ENCODE assay signal across 8 cellular contexts in the genomic region with DNA sequence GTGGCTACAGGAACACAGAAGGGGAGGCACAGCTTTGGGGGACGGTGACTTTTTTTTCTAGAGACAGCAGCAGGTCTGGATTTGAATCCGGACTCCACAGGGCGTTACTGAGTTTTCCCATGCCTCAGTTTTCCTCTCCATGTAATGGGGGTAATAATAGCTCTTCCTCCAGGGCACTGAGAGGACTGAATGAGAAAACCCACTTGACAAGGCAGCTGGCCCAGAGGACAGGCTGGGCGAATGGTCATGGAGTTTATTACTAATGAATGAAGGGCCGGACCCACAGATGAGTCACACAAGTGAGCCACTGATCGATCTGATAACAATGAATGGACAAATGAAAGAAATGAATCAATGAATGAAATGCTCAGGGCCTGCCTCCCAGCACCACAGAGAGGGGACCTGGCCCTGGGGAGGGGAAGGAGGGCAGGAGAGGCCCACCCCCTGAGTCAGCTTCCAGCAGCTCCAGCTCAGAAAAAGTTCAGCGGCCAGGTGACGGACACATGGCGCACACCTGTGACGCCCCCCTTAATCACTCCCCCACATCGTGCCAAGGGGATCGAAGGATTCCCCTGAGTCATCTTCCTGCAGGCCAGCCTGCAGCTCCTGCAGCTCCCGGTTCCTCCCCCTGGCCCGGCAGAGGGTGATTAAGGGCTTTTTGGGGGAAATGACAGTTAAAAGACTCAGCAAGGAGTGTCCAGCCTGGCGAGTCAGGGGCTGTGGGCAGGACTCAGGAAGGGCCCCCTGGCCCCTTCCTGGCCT. TPM values are rescaled to one million over a fixed set of nuclear protein-coding genes. Genes with fewer than 3 reads are reported as not detected.
A peak's percentile ranks its signal among the peaks of the same experiment; 100 is the strongest.
DNase-seq lines count a peak whose midpoint lies in the region; ATAC-seq lines count a peak whose summit lies in the region.

No MANE protein-coding gene starts in this region.

- DNase-seq in ELR (ENCODE audit: low read depth) (peak; percentile 98), LoVo (ENCODE audit: low spot score) (peak; percentile 12), astrocyte of the hippocampus (ENCODE audit: low read depth, low spot score) (peak; percentile 60), mucosa of gallbladder (ENCODE audit: low spot score) (peak; percentile 60), hippocampal formation (lab: John Stamatoyannopoulos, UW) (no peak)
- no peak for DNase-seq in stimulated activated CD4-positive, alpha-beta T cell treated with anti-CD3 and anti-CD28 coated beads, Interleukin-2, amount 100 ng/mL, for 24 hours

- ATAC-seq in GM19035 (IDR thresholded peaks at IDR 0.05; ENCODE audit: unreplicated experiment) (no peak), HG03460 (IDR thresholded peaks at IDR 0.05; ENCODE audit: unreplicated experiment) (no peak)

RNA-seq across cellular contexts. Expression of a gene that starts 54.3 kb away (rescaled TPM):
- total RNA-seq in mucosa of gallbladder: 6.0 TPM

Comparison
In these comparisons a context has a peak if more than half of its experiments do, and no peak if none do; other contexts are left out.
1. DNase-seq: peak in ELR (single experiment), LoVo (single experiment), astrocyte of the hippocampus (single experiment) and mucosa of gallbladder (single experiment); none in stimulated activated CD4-positive, alpha-beta T cell treated with anti-CD3 and anti-CD28 coated beads, Interleukin-2, amount 100 ng/mL, for 24 hours (0 of 2) and hippocampal formation (0 of 2).